Comparison of ENCODE assay signal across 18 cellular contexts in the genomic region with DNA sequence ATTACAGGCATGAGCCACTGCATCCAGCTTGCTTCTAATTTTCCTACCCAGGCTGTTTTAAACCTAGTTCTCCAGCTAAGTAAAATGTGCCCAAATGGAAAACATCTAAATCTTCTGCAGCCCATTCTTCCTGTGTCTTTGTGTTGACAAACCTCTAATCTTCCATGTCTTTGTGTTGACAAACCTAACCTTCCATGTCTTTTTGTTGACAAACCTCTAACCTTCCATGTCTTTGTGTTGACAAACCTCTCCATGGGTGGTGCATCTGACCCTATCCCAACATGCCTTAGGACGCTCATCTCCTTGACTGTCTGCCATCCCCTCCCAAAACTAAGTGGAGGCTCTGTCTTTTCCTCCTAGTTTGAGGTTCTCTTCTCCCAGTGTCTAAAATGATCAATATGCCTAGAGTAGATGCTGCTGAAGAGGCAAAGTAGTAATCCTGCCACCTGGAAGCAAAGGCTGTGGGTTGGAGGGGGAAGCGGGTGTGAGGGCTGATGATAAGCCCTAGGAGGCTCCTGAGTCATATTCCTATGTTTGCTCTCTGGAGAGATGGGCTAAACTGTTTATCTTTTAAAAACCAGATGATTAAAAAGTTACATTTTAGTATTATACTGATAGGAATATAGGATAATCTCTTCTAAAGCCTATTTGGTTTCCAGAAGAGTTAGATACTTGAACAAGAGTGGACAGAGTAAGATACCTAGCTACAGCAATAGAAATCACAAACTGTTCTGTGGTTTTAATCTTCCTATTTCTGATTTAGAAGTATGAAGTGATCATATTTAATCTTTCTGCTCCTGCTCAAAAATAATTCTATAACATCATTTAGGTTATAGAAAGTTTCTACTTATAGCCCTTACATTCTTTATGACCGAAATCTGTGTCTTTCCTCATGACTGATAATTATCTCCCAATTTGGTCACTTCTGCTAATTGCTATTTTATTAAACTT. TPM values are rescaled to one million over a fixed set of nuclear protein-coding genes. Genes with fewer than 3 reads are reported as not detected.
A peak's percentile ranks its signal among the peaks of the same experiment; 100 is the strongest.
DNase-seq lines count a peak whose midpoint lies in the region; ATAC-seq and TF ChIP-seq lines count a peak whose summit lies in the region.
"Had no signal": no experiment of that assay in that cellular context is flagged by ENCODE, and none has a peak within 500 bp of the region (broad histone marks: within the 10 kb centered on the region; RNA-seq: fewer than 3 reads in every experiment).

No MANE protein-coding gene starts in this region.

- H3K27ac ChIP-seq in heart right ventricle (no peak overlapping the region), breast epithelium (no peak overlapping the region)
- H3K27ac ChIP-seq: gastrocnemius medialis, WERI-Rb-1 had no signal

- H3K4me3 Mint-ChIP-seq in WTC11 = no peak overlapping the region
- H3K4me3 Mint-ChIP-seq: activated T-cell treated with anti-CD3 and anti-CD28 coated beads, Interleukin-2, amount 50 U/mL, for 4 hours had no signal

- no peaks in the 10 kb centered on the region for H3K9me3 Mint-ChIP-seq in WTC11
- H3K9me3 Mint-ChIP-seq: activated T-cell treated with anti-CD3 and anti-CD28 coated beads, Interleukin-2, amount 50 U/mL, for 4 hours had no signal

- H3K27me3 ChIP-seq in heart right ventricle (no peaks in the 10 kb centered on the region), breast epithelium (no peaks in the 10 kb centered on the region)
- H3K27me3 ChIP-seq: adrenal gland, gastrocnemius medialis had no signal

- no peak for TF ChIP-seq CTCF in WTC11 (IDR thresholded peaks at IDR 0.05)
- TF ChIP-seq CTCF in heart right ventricle (IDR thresholded peaks at IDR 0.05) = no peak
- TF ChIP-seq CTCF in breast epithelium (IDR thresholded peaks at IDR 0.05) = no peak

- ATAC-seq in WTC11 = no peak
- no peak for ATAC-seq in heart right ventricle
- ATAC-seq: activated T-cell treated with anti-CD3 and anti-CD28 coated beads, Interleukin-2, amount 50 U/mL, for 4 hours; gastrocnemius medialis; left colon; Right ventricle myocardium inferior had no signal

- DNase-seq in A172 (ENCODE audit: low spot score) (peak; percentile 16), HCEC 1CT (peak; percentile 18), WTC11 (ENCODE audit: low spot score) (no peak), iris pigment epithelial cell (ENCODE audit: low read depth) (peak; percentile 42), heart right ventricle (no peak), breast epithelium (ENCODE audit: low spot score in 2 of 2) (no peak)
- DNase-seq in activated effector memory CD4-positive, alpha-beta T cell treated with Interleukin-2 at 50 U/mL for 16 hours = no peak
- DNase-seq: activated T-cell treated with anti-CD3 and anti-CD28 coated beads, Interleukin-2, amount 50 U/mL, for 4 hours; adrenal gland; COR-L47; gastrocnemius medialis; KG1; left colon; NCI-H2081; NCI-H510A; SW 1271; WERI-Rb-1 had no signal

- H3K27me3 Mint-ChIP-seq in WTC11 (ENCODE audit: low read depth) = no peaks in the 10 kb centered on the region

- intact Hi-C loops in heart right ventricle (cut with DNase I) = loop anchor here in 4 of 10 donors (5.0 to 10.0 kb wide), 4 partner anchors 94 to 307 kb away; partner anchors contain the start of gene FADS3 (in 1 of the 4)
- intact Hi-C loops in breast epithelium (cut with DNase I; ENCODE audit: low total_unique reads) = no loop called here

- H3K4me1 ChIP-seq in heart right ventricle (peaks cover 0 to 20% (median 9%) of the 10 kb centered on the region in 9 donors), breast epithelium (no peaks in the 10 kb centered on the region)

- no peak for TF ChIP-seq POLR2A in breast epithelium (IDR thresholded peaks at IDR 0.05)

- no peaks in the 10 kb centered on the region for H3K9me3 ChIP-seq in heart right ventricle
- no peaks in the 10 kb centered on the region for H3K9me3 ChIP-seq in breast epithelium
- H3K9me3 ChIP-seq: adrenal gland, gastrocnemius medialis had no signal

- CTCF ChIA-PET in WTC11 (lab: Charles Lee) = interaction anchor here (1.5 to 4.6 kb wide), 2 partner anchors 12 to 13 kb away, joined by 6 to 47 read pairs; no protein-coding TSS in a partner anchor

- POLR2A ChIA-PET in WTC11 (lab: Charles Lee) = interaction anchor here (1.6 kb wide), 1 partner anchor 15 kb away, joined by 6 read pairs; no protein-coding TSS in a partner anchor

- H3K36me3 ChIP-seq in heart right ventricle = peaks cover 0 to 59% (median 14%) of the 10 kb centered on the region in 9 donors
- H3K36me3 ChIP-seq in breast epithelium = no peaks in the 10 kb centered on the region

- peaks cover 59% of the 10 kb centered on the region for H3K36me3 Mint-ChIP-seq in WTC11

- H3K4me3 ChIP-seq in heart right ventricle = no peak overlapping the region
- no peak overlapping the region for H3K4me3 ChIP-seq in breast epithelium
- H3K4me3 ChIP-seq: adrenal gland, gastrocnemius medialis had no signal

- H3K27ac Mint-ChIP-seq in WTC11 = peak overlapping the region; percentile 12; the same call in 1 of the 2 replicates

- peaks cover 6% of the 10 kb centered on the region; the same call in 1 of the 2 replicates for H3K4me1 Mint-ChIP-seq in WTC11

- 79 to 90% methylated on average over 3 of the region's 3 CpGs for WGBS in heart right ventricle, 2 donors

TF ChIP-seq in WTC11, 78 proteins besides CTCF, POLR2A, EP300 and RAD21 (continues in another document):
- TF ChIP-seq CREM (CRISPR knock-in tag; IDR thresholded peaks at IDR 0.05) = no peak
- TF ChIP-seq, protein P1, sequence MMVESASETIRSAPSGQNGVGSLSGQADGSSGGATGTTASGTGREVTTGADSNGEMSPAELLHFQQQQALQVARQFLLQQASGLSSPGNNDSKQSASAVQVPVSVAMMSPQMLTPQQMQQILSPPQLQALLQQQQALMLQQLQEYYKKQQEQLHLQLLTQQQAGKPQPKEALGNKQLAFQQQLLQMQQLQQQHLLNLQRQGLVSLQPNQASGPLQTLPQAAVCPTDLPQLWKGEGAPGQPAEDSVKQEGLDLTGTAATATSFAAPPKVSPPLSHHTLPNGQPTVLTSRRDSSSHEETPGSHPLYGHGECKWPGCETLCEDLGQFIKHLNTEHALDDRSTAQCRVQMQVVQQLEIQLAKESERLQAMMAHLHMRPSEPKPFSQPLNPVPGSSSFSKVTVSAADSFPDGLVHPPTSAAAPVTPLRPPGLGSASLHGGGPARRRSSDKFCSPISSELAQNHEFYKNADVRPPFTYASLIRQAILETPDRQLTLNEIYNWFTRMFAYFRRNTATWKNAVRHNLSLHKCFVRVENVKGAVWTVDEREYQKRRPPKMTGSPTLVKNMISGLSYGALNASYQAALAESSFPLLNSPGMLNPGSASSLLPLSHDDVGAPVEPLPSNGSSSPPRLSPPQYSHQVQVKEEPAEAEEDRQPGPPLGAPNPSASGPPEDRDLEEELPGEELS (CRISPR knock-in tag; IDR thresholded peaks at IDR 0.05) = no peak
- TF ChIP-seq NFYB (CRISPR knock-in tag; conservative IDR thresholded peaks at IDR 0.05; ENCODE audit: low read depth) = no peak
- TF ChIP-seq, protein P2, sequence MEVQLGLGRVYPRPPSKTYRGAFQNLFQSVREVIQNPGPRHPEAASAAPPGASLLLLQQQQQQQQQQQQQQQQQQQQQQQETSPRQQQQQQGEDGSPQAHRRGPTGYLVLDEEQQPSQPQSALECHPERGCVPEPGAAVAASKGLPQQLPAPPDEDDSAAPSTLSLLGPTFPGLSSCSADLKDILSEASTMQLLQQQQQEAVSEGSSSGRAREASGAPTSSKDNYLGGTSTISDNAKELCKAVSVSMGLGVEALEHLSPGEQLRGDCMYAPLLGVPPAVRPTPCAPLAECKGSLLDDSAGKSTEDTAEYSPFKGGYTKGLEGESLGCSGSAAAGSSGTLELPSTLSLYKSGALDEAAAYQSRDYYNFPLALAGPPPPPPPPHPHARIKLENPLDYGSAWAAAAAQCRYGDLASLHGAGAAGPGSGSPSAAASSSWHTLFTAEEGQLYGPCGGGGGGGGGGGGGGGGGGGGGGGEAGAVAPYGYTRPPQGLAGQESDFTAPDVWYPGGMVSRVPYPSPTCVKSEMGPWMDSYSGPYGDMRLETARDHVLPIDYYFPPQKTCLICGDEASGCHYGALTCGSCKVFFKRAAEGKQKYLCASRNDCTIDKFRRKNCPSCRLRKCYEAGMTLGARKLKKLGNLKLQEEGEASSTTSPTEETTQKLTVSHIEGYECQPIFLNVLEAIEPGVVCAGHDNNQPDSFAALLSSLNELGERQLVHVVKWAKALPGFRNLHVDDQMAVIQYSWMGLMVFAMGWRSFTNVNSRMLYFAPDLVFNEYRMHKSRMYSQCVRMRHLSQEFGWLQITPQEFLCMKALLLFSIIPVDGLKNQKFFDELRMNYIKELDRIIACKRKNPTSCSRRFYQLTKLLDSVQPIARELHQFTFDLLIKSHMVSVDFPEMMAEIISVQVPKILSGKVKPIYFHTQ (CRISPR knock-in tag; IDR thresholded peaks at IDR 0.05) = no peak

RNA-seq across cellular contexts. Expression of gene FEN1, which starts 7.9 kb away (rescaled TPM):
- 131 and 139 TPM in 2 replicates for total RNA-seq in A172 (2014; rRNA removed; shearing (Covaris generic))
- 72.3 to 96.3 TPM (median 73.2 TPM) in 3 replicates for total RNA-seq in WTC11 (2021)
- total RNA-seq in heart right ventricle = 1 to 10 TPM; 3.7 to 8.6 (median 6.2) TPM
- polyA plus RNA-seq in heart right ventricle = 1 to 10 TPM; 2.1 to 8.8 TPM
- 1 to 10 TPM; 5.9 to 9.2 (median 8.5) TPM for total RNA-seq in breast epithelium

RNA-seq across cellular contexts. Expression of gene TMEM258, which starts 8.2 kb away (rescaled TPM):
- 78.1 and 115 TPM in 2 replicates for total RNA-seq in A172 (2014; rRNA removed; shearing (Covaris generic))
- 175 to 192 TPM (median 190 TPM) in 3 replicates for total RNA-seq in WTC11 (2021)
- total RNA-seq in heart right ventricle = 100 to 1,000 TPM in 9 of 10 donors, 10 to 100 TPM in 1; 98.9 to 142 (median 109) TPM
- polyA plus RNA-seq in heart right ventricle = 100 to 1,000 TPM in 1 of 2 donors, 10 to 100 TPM in 1; 80.7 to 273 TPM
- 10 to 100 TPM; 35.4 to 55.4 (median 35.7) TPM for total RNA-seq in breast epithelium

RNA-seq across cellular contexts. Expression of gene FADS1, which starts 16.2 kb away (rescaled TPM):
- total RNA-seq in A172 (2014; rRNA removed; shearing (Covaris generic)) = 55.3 and 84.2 TPM in 2 replicates
- total RNA-seq in WTC11 (2021) = 105 to 108 TPM (median 105 TPM) in 3 replicates
- 10 to 100 TPM; 16.4 to 37.4 (median 25.4) TPM for total RNA-seq in heart right ventricle
- 10 to 100 TPM; 13.8 to 35.2 TPM for polyA plus RNA-seq in heart right ventricle
- 100 to 1,000 TPM in 1 of 3 donors, 10 to 100 TPM in 1, 1 to 10 TPM in 1; 8.8 to 112 (median 15.1) TPM for total RNA-seq in breast epithelium

RNA-seq across cellular contexts. Expression of gene FADS2, which starts 27.5 kb away (rescaled TPM):
- 151 and 340 TPM in 2 replicates for total RNA-seq in A172 (2014; rRNA removed; shearing (Covaris generic))
- total RNA-seq in WTC11 (2021) (416 to 423 TPM (median 422 TPM) in 3 replicates), heart right ventricle (10 to 100 TPM; 15.1 to 37.0 (median 23.5) TPM), breast epithelium (10 to 100 TPM in 1 of 3 donors, 1 to 10 TPM in 2; 5.6 to 35.8 (median 7.5) TPM)
- polyA plus RNA-seq in heart right ventricle = 10 to 100 TPM; 12.2 to 31.6 TPM

RNA-seq across cellular contexts. Expression of gene MYRF, which starts 48.2 kb away (rescaled TPM):
- total RNA-seq in A172 (2014; rRNA removed; shearing (Covaris generic)) = 0.98 and 1.4 TPM in 2 replicates
- total RNA-seq in WTC11 (2021) (4.9 to 5.9 TPM (median 5.2 TPM) in 3 replicates), heart right ventricle (1 to 10 TPM in 1 of 10 donors, under 1 TPM in 9; 0.13 to 1.2 (median 0.26) TPM), breast epithelium (1 to 10 TPM in 1 of 3 donors, under 1 TPM in 2; 0.32 to 6.9 (median 0.66) TPM)
- polyA plus RNA-seq in heart right ventricle = under 1 TPM; 0.16 to 0.37 TPM

Comparison
In these comparisons a context has a peak if more than half of its experiments do, and no peak if none do; other contexts are left out.
1. DNase-seq: peak in A172 (single experiment), HCEC 1CT (single experiment) and iris pigment epithelial cell (single experiment); none in WTC11 (single experiment), activated effector memory CD4-positive, alpha-beta T cell treated with Interleukin-2 at 50 U/mL for 16 hours (single experiment), heart right ventricle (0 of 2) and breast epithelium (0 of 2).